8 cellular contexts compared by ENCODE assay signal in the genomic region with DNA sequence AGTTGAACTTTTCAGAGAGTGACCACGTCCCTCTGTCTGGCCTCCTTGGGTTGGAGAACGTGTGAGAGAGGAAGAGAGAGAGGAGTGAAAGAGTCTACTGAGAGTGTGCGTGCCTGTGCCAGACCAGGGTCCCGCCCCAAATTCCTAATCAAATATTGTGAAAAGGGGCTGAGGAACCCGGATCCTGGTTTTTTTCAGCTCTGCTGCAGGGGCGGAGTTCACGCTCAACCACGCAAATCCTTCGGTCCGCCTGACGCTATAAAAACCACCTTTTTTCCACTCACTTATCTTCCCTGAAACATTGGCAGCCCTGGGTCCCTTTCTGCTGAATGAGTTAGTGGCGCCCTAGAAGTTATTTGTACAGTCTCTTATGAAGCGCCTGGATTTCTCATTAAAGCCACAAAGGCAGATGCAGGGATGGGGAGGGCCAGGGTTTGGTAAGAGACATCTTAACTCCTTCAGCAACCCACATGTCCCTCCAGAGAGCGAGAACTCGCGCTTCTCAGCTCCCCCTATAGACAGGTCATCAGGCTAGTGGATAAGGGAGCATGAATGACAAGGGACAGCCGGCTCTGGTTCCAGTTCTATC. TPM values are rescaled to one million over a fixed set of nuclear protein-coding genes. Genes with fewer than 3 reads are reported as not detected.
DNase-seq lines count a peak whose midpoint lies in the region; ATAC-seq, FAIRE-seq and TF ChIP-seq lines count a peak whose summit lies in the region.

Gene FMOD (minus strand): TSS at position 86 of the 589 bp plus-strand sequence. CDS start 2,852 bp downstream, outside the sequence.

- no peaks in the 10 kb centered on the region for H3K36me3 ChIP-seq in bronchial epithelial cell (ENCODE audit: control insufficient read depth, insufficient read depth, low read length)

- FAIRE-seq in bronchial epithelial cell (lab: Jason Lieb, UNC) = no peak

- H3K36me3 Mint-ChIP-seq in mesothelial cell of epicardium = no peaks in the 10 kb centered on the region

- peak within 1 kb of the TSS in 1 of 2 donors; percentile 69 for H3K4me3 Mint-ChIP-seq in stimulated activated naive CD8-positive, alpha-beta T cell treated with anti-CD3 and anti-CD28 coated beads, Interleukin-15, amount 100 ng/mL, for 72 hours
- H3K4me3 Mint-ChIP-seq in mesothelial cell of epicardium = peak within 1 kb of the TSS; percentile 64

- H3K27ac Mint-ChIP-seq in stimulated activated naive CD8-positive, alpha-beta T cell treated with anti-CD3 and anti-CD28 coated beads, Interleukin-15, amount 100 ng/mL, for 72 hours = no peak within 1 kb of the TSS
- peak within 1 kb of the TSS; percentile 73 for H3K27ac Mint-ChIP-seq in mesothelial cell of epicardium

- H3K27me3 Mint-ChIP-seq in stimulated activated naive CD8-positive, alpha-beta T cell treated with anti-CD3 and anti-CD28 coated beads, Interleukin-15, amount 100 ng/mL, for 72 hours = peaks cover 52% of the 10 kb centered on the region
- H3K27me3 Mint-ChIP-seq in mesothelial cell of epicardium (ENCODE audit: low read depth) = peaks cover 31% of the 10 kb centered on the region

- ATAC-seq in stimulated activated naive CD8-positive, alpha-beta T cell treated with anti-CD3 and anti-CD28 coated beads, Interleukin-15, Interleukin-2, amounts not matched to agents 100 U/mL and 50 U/mL, for 24 hours = peak; percentile 12
- ATAC-seq in stimulated activated naive CD8-positive, alpha-beta T cell treated with anti-CD3 and anti-CD28 coated beads, Interleukin-15, amount 100 ng/mL, for 72 hours = no peak
- no peak; the same call in 2 of the 3 replicates for ATAC-seq in SK-N-SH treated with all-trans-retinoic acid at 6 μM for 48 hours
- no peak for ATAC-seq in GM18909 (IDR thresholded peaks at IDR 0.05; ENCODE audit: poor library complexity, unreplicated experiment)
- no peak for ATAC-seq in HG02610 (IDR thresholded peaks at IDR 0.05; ENCODE audit: unreplicated experiment)

- no peak within 1 kb of the TSS for H3K4me3 ChIP-seq in bronchial epithelial cell (ENCODE audit: low read depth, low read length)

- H3K4me1 Mint-ChIP-seq in stimulated activated naive CD8-positive, alpha-beta T cell treated with anti-CD3 and anti-CD28 coated beads, Interleukin-15, amount 100 ng/mL, for 72 hours = peaks cover 28% of the 10 kb centered on the region
- peaks cover 25% of the 10 kb centered on the region for H3K4me1 Mint-ChIP-seq in mesothelial cell of epicardium

- peak; percentile 8 for DNase-seq in stimulated activated naive CD8-positive, alpha-beta T cell treated with anti-CD3 and anti-CD28 coated beads, Interleukin-15, Interleukin-2, amounts not matched to agents 100 U/mL and 50 U/mL, for 24 hours
- DNase-seq in stimulated activated naive CD8-positive, alpha-beta T cell treated with anti-CD3 and anti-CD28 coated beads, Interleukin-15, amount 100 ng/mL, for 72 hours = no peak
- DNase-seq in bronchial epithelial cell (ENCODE audit: low read depth) (peak; percentile 37), mesothelial cell of epicardium (ENCODE audit: low spot score in 2 of 2, unreplicated experiment in 2 of 2) (no peak), middle frontal gyrus (ENCODE audit: extremely low spot score, low spot score) (no peak)

- H3K27me3 ChIP-seq in bronchial epithelial cell (ENCODE audit: control insufficient read depth, insufficient read depth, low read length) = no peaks in the 10 kb centered on the region

- TF ChIP-seq CTCF in bronchial epithelial cell (IDR thresholded peaks at IDR 0.05; ENCODE audit: insufficient read depth, low read length, severe bottlenecking) = peak; percentile 14
- TF ChIP-seq CTCF in mesothelial cell of epicardium (IDR thresholded peaks at IDR 0.05; ENCODE audit: unreplicated experiment) = no peak

- H3K9me3 Mint-ChIP-seq in stimulated activated naive CD8-positive, alpha-beta T cell treated with anti-CD3 and anti-CD28 coated beads, Interleukin-15, amount 100 ng/mL, for 72 hours = no peaks in the 10 kb centered on the region
- H3K9me3 Mint-ChIP-seq in mesothelial cell of epicardium = no peaks in the 10 kb centered on the region

TF ChIP-seq in SK-N-SH treated with all-trans-retinoic acid at 6 μM for 48 hours, 23 proteins besides CTCF, POLR2A, EP300 and RAD21:
- TF ChIP-seq TOX (CRISPR knock-in tag; IDR thresholded peaks at IDR 0.05; ENCODE audit: borderline replicate concordance) (no peak), CSDC2 (CRISPR knock-in tag; IDR thresholded peaks at IDR 0.05) (no peak), RARB (CRISPR knock-in tag; IDR thresholded peaks at IDR 0.05) (no peak)
- TF ChIP-seq, protein P1, sequence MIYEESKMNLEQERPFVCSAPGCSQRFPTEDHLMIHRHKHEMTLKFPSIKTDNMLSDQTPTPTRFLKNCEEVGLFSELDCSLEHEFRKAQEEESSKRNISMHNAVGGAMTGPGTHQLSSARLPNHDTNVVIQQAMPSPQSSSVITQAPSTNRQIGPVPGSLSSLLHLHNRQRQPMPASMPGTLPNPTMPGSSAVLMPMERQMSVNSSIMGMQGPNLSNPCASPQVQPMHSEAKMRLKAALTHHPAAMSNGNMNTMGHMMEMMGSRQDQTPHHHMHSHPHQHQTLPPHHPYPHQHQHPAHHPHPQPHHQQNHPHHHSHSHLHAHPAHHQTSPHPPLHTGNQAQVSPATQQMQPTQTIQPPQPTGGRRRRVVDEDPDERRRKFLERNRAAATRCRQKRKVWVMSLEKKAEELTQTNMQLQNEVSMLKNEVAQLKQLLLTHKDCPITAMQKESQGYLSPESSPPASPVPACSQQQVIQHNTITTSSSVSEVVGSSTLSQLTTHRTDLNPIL (CRISPR knock-in tag; IDR thresholded peaks at IDR 0.05; ENCODE audit: low read depth) = no peak

RNA-seq across cellular contexts. Expression of gene FMOD, which starts in this region (rescaled TPM):
- 0.26 TPM in 1 of 2 replicates, not detected in the other for total RNA-seq in bronchial epithelial cell
- total RNA-seq in mesothelial cell of epicardium = 77.3 to 86.0 TPM (median 82.1 TPM) in 3 replicates

Comparison
In these comparisons a context has a peak if more than half of its experiments do, and no peak if none do; other contexts are left out.
1. RNA of gene FMOD (total RNA-seq): 77.3 to 86.0 TPM in mesothelial cell of epicardium; 0.26 TPM in bronchial epithelial cell; every median in the first group is over 10 times any median in the second.
2. Peak in DNase-seq in bronchial epithelial cell; RNA of the gene not detected or under 1 TPM.